17 cellular contexts compared by ENCODE assay signal in the genomic region with DNA sequence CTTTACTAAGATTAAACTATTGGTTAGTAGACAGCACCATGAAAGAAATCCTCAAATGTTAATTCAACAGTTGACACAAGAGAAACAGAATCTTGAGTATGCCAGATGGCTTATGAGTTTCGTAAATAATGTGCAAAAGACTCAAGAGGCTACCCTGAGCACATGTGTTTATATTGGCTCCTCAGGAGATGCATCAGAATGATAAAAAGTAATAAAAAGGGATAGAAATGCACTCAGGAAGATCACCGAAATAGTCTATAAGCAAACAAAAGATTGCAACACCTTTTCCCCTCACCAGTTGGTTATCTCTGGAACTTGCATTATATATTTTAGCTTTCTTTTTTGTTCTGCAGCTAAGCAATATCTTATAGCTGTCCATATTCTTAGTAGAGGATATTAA.
"Had no signal": no experiment of that assay in that cellular context is flagged by ENCODE, and none has a peak within 500 bp of the region (broad histone marks: within the 10 kb centered on the region; RNA-seq: fewer than 3 reads in every experiment).

No MANE protein-coding gene starts in this region.

- H3K4me1 ChIP-seq: esophagus squamous epithelium, right atrium auricular region, spleen, suprapubic skin had no signal

- DNase-seq: activated CD4-positive, alpha-beta memory T cell treated with anti-CD3 and anti-CD28 coated beads for 36 hours; activated CD4-positive, alpha-beta T cell treated with anti-CD3 and anti-CD28 coated beads for 1 hour; activated effector memory CD4-positive, alpha-beta T cell treated with anti-CD3 and anti-CD28 coated beads, Interleukin-2, amount 50 U/mL, for 16 hours; activated T-cell treated with anti-CD3 and anti-CD28 coated beads, Interleukin-2, amount 50 U/mL, for 4 hours; anterior cingulate cortex; esophagus squamous epithelium; glutamatergic neuron; left cardiac atrium; naive thymus-derived CD4-positive, alpha-beta T cell; spleen; stimulated activated CD4-positive, alpha-beta T cell treated with anti-CD3 and anti-CD28 coated beads, Interleukin-1b, Interleukin-23, amount 100 ng/mL, for 48 hours; stimulated activated naive CD8-positive, alpha-beta T cell treated with anti-CD3 and anti-CD28 coated beads, Interleukin-15, Interleukin-2, amounts not matched to agents 100 U/mL and 50 U/mL, for 24 hours; T1000 had no signal

- H3K27ac ChIP-seq: esophagus squamous epithelium, neutrophil, right atrium auricular region, spleen, suprapubic skin had no signal

- H3K9me3 ChIP-seq: esophagus squamous epithelium, neutrophil, right atrium auricular region, suprapubic skin had no signal

- H3K4me3 ChIP-seq: esophagus squamous epithelium, right atrium auricular region, spleen, suprapubic skin had no signal

- ATAC-seq: activated naive CD4-positive, alpha-beta T cell treated with anti-CD3 and anti-CD28 coated beads, Interleukin-2, amount 50 U/mL, for 72 hours; activated T-cell treated with anti-CD3 and anti-CD28 coated beads, Interleukin-2, amount 50 U/mL, for 4 hours; left cardiac atrium; naive thymus-derived CD4-positive, alpha-beta T cell; stimulated activated naive CD8-positive, alpha-beta T cell treated with anti-CD3 and anti-CD28 coated beads, Interleukin-15, Interleukin-2, amounts not matched to agents 100 U/mL and 50 U/mL, for 24 hours had no signal

- H3K27me3 ChIP-seq: esophagus squamous epithelium, neutrophil, right atrium auricular region, spleen, suprapubic skin had no signal

- H3K36me3 ChIP-seq: neutrophil, right atrium auricular region, suprapubic skin had no signal
